Comparison of ENCODE assay signal across 18 cellular contexts in genomic region chr16:74078877-74079586, GRCh38.
DNase-seq lines count a peak whose midpoint lies in the region; ATAC-seq and TF ChIP-seq lines count a peak whose summit lies in the region.
"Had no signal": no experiment of that assay in that cellular context is flagged by ENCODE, and none has a peak within 500 bp of the region (broad histone marks: within the 10 kb centered on the region; RNA-seq: fewer than 3 reads in every experiment).

No MANE protein-coding gene starts in this region.

- no peaks in the 10 kb centered on the region for H3K4me1 ChIP-seq in ascending aorta
- H3K4me1 ChIP-seq: esophagus squamous epithelium, heart left ventricle, prostate gland, vagina had no signal

- H3K27me3 ChIP-seq in ascending aorta, result no peaks in the 10 kb centered on the region
- H3K27me3 ChIP-seq: brain microvascular endothelial cell, esophagus squamous epithelium, heart left ventricle, vagina had no signal

- DNase-seq in SK-N-MC (ENCODE audit: low read depth, low spot score), result peak; percentile 80
- no peak for DNase-seq in ascending aorta (ENCODE audit: low spot score in 2 of 2)
- no peak for DNase-seq in cerebellum (ENCODE audit: low spot score)
- no peak for DNase-seq in lower leg skin (ENCODE audit: low spot score in 2 of 2)
- DNase-seq in NCI-H446 treated with DMSO at 0.1 percent for 48 hours (lab: John Stamatoyannopoulos, UW), result no peak
- DNase-seq: AML-193, brain microvascular endothelial cell, esophagus squamous epithelium, heart left ventricle, Kasumi-1, NCI-H1417 treated with DMSO at 0.1 percent for 48 hours, NCI-H345 had no signal

- H3K36me3 ChIP-seq in SK-N-MC (ENCODE audit: insufficient read depth, low read length) (no peaks in the 10 kb centered on the region), ascending aorta (no peaks in the 10 kb centered on the region)
- H3K36me3 ChIP-seq: brain microvascular endothelial cell, esophagus squamous epithelium, heart left ventricle, prostate gland, vagina had no signal

- no peak overlapping the region for H3K9ac ChIP-seq in SK-N-MC (ENCODE audit: insufficient read length)

- no peaks in the 10 kb centered on the region for H3K9me3 ChIP-seq in SK-N-MC (ENCODE audit: low read depth, low read length)
- H3K9me3 ChIP-seq in ascending aorta, result no peaks in the 10 kb centered on the region
- H3K9me3 ChIP-seq: prostate gland, vagina had no signal

- no peak for TF ChIP-seq POLR2A in lower leg skin (IDR thresholded peaks at IDR 0.05)

- peak; percentile 76 for ATAC-seq in GM18870 (IDR thresholded peaks at IDR 0.05; ENCODE audit: unreplicated experiment)
- peak; percentile 67 for ATAC-seq in GM21423 (IDR thresholded peaks at IDR 0.05; ENCODE audit: unreplicated experiment)
- peak; percentile 61 for ATAC-seq in HG02973 (IDR thresholded peaks at IDR 0.05; ENCODE audit: unreplicated experiment)
- ATAC-seq: heart left ventricle; natural killer cell treated with Interleukin-12 subunit alpha and Interleukin-12 subunit beta and Interleukin-15 and Interleukin-18, amount 100 ng/mL, for 72 hours had no signal

- H3K4me3 ChIP-seq in SK-N-MC, result peak overlapping the region; percentile 36; the same call in 1 of the 2 replicates
- no peak overlapping the region for H3K4me3 ChIP-seq in ascending aorta
- H3K4me3 ChIP-seq in lower leg skin (ENCODE audit: low read depth, poor library complexity, severe bottlenecking), result no peak overlapping the region
- H3K4me3 ChIP-seq: esophagus squamous epithelium, heart left ventricle, prostate gland, vagina had no signal

- H3K27ac ChIP-seq in SK-N-MC, result peak overlapping the region; percentile 31; the same call in 1 of the 2 replicates
- no peak overlapping the region for H3K27ac ChIP-seq in ascending aorta
- H3K27ac ChIP-seq: brain microvascular endothelial cell, esophagus squamous epithelium, heart left ventricle, prostate gland, vagina had no signal

- no peak for TF ChIP-seq CTCF in ascending aorta (IDR thresholded peaks at IDR 0.05)
- TF ChIP-seq CTCF in lower leg skin (IDR thresholded peaks at IDR 0.05), result no peak

- WGBS in lower leg skin, 2 donors, result 39 to 43% methylated on average over 2 of the region's 2 CpGs

- intact Hi-C loops in ascending aorta (cut with DNase I) (no loop called here), lower leg skin (cut with DNase I; ENCODE audit: low total_unique reads) (no loop called here)
